In genomic region chr10:104268691-104269645, GRCh38 we compare ENCODE assay signal across 8 cellular contexts. TPM values are rescaled to one million over a fixed set of nuclear protein-coding genes. Genes with fewer than 3 reads are reported as not detected.
DNase-seq lines count a peak whose midpoint lies in the region; ATAC-seq and TF ChIP-seq lines count a peak whose summit lies in the region.

GSTO2 (plus strand) TSS chr10:104269184; CDS start chr10:104274916, 5,732 bp downstream.

- peaks cover 0 to 32% (median 8%) of the 10 kb centered on the region in 4 donors for H3K4me1 ChIP-seq in right lobe of liver

- H3K4me3 ChIP-seq in dorsolateral prefrontal cortex (peak within 1 kb of the TSS; percentile 69 to 99 (median 90)), right lobe of liver (peak within 1 kb of the TSS; percentile 55 to 73 (median 55))

- CTCF ChIA-PET in activated CD4-positive, alpha-beta memory T cell treated with anti-CD3 and anti-CD28 coated beads for 36 hours (lab: Charles Lee): interaction anchor here (0.8 to 3.7 kb wide), 4 partner anchors 23 to 148 kb away, joined by 3 to 19 read pairs (median 4); no protein-coding TSS in a partner anchor

- H3K27ac ChIP-seq in dorsolateral prefrontal cortex (peak within 1 kb of the TSS in 57 of 59 donors; percentile 27 to 94 (median 77)), right lobe of liver (peak within 1 kb of the TSS; percentile 50 to 75 (median 61))

- H3K4me1 Mint-ChIP-seq in activated CD4-positive, alpha-beta memory T cell treated with anti-CD3 and anti-CD28 coated beads for 36 hours (ENCODE audit: low read depth): peaks cover 40% of the 10 kb centered on the region

- H3K36me3 ChIP-seq in right lobe of liver: peaks cover 0 to 38% (median 21%) of the 10 kb centered on the region in 4 donors

- intact Hi-C loops in activated CD4-positive, alpha-beta memory T cell treated with anti-CD3 and anti-CD28 coated beads for 36 hours (cut with micrococcal nuclease): loop anchor here (1.0 to 2.0 kb wide), 11 partner anchors 9 to 374 kb away; partner anchors contain the start of genes CFAP43, CFAP58, ITPRIP and SLK
- intact Hi-C loops in dorsolateral prefrontal cortex (cut with DNase I): no loop called here
- intact Hi-C loops in right lobe of liver (cut with DNase I): no loop called here

- peak within 1 kb of the TSS; percentile 78 for H3K4me3 Mint-ChIP-seq in activated CD4-positive, alpha-beta memory T cell treated with anti-CD3 and anti-CD28 coated beads for 36 hours

- ATAC-seq in GM19324 (IDR thresholded peaks at IDR 0.05; ENCODE audit: low FRiP score, unreplicated experiment): peak; percentile 99
- peak; percentile 99 for ATAC-seq in HG03460 (IDR thresholded peaks at IDR 0.05; ENCODE audit: unreplicated experiment)
- ATAC-seq in right lobe of liver: peak; percentile 93 to 99 (median 97)

- peaks cover 38% of the 10 kb centered on the region for H3K36me3 Mint-ChIP-seq in activated CD4-positive, alpha-beta memory T cell treated with anti-CD3 and anti-CD28 coated beads for 36 hours

- H3K9me3 ChIP-seq in right lobe of liver: no peaks in the 10 kb centered on the region

- POLR2A ChIA-PET in activated CD4-positive, alpha-beta memory T cell treated with anti-CD3 and anti-CD28 coated beads for 36 hours (lab: Charles Lee): interaction anchor here (1.0 to 5.5 kb wide), 13 partner anchors 8 to 148 kb away, joined by 3 to 71 read pairs (median 4); partner anchors contain the start of genes CFAP58, GSTO1, ITPRIP and SFR1

- H3K27me3 Mint-ChIP-seq in activated CD4-positive, alpha-beta memory T cell treated with anti-CD3 and anti-CD28 coated beads for 36 hours: peaks cover under 1% of the 10 kb centered on the region

- peak in 26 of 56 donors; percentile 10 to 54 (median 27) for TF ChIP-seq CTCF in dorsolateral prefrontal cortex (IDR thresholded peaks at IDR 0.05 in 54 of 56, conservative IDR thresholded peaks at IDR 0.05 in 2 of 56; ENCODE audit: low read depth in 1 of 56, partially characterized antibody in 56 of 56)
- TF ChIP-seq CTCF in right lobe of liver (IDR thresholded peaks at IDR 0.05): no peak

- H3K9me3 Mint-ChIP-seq in activated CD4-positive, alpha-beta memory T cell treated with anti-CD3 and anti-CD28 coated beads for 36 hours: no peaks in the 10 kb centered on the region

- peak; percentile 99 for DNase-seq in Ammon's horn (ENCODE audit: low spot score)
- DNase-seq in NCI-H69 (lab: John Stamatoyannopoulos, UW): peak; percentile 97
- DNase-seq in activated CD4-positive, alpha-beta memory T cell treated with anti-CD3 and anti-CD28 coated beads for 36 hours: peak; percentile 99
- DNase-seq in dorsolateral prefrontal cortex: peak; percentile 99 to 100 (median 100)
- DNase-seq in right lobe of liver: peak; percentile 94 to 99 (median 97)
- DNase-seq in stimulated activated CD4-positive, alpha-beta T cell treated with anti-CD3 and anti-CD28 coated beads, Interleukin-4, amount 100 ng/mL, for 24 hours: peak; percentile 99

- H3K27me3 ChIP-seq in dorsolateral prefrontal cortex: no peaks in the 10 kb centered on the region
- H3K27me3 ChIP-seq in right lobe of liver: no peaks in the 10 kb centered on the region

- WGBS in right lobe of liver (ENCODE audit: insufficient coverage, low coverage, low lambda C conversion rate, missing lambda C conversion rate): 17% methylated on average over 28 of the region's 60 CpGs

- H3K27ac Mint-ChIP-seq in activated CD4-positive, alpha-beta memory T cell treated with anti-CD3 and anti-CD28 coated beads for 36 hours: peak within 1 kb of the TSS; percentile 95

- peak; percentile 79 for TF ChIP-seq POLR2A in right lobe of liver (IDR thresholded peaks at IDR 0.05)

RNA-seq across cellular contexts. Expression of gene GSTO2, which starts in this region (rescaled TPM):
- 1 to 10 TPM; 2.3 to 2.6 TPM for total RNA-seq in activated CD4-positive, alpha-beta memory T cell treated with anti-CD3 and anti-CD28 coated beads for 36 hours
- total RNA-seq in dorsolateral prefrontal cortex (10 to 100 TPM in 109 of 120 experiments, 1 to 10 TPM in 11; 7.2 to 31.4 (median 14.2) TPM), right lobe of liver (1 to 10 TPM; 1.4 to 5.3 (median 2.8) TPM)

Comparison
In these comparisons a context has a peak if more than half of its experiments do, and no peak if none do; other contexts are left out.
1. Peak in every context shown above with its lines: DNase-seq, ATAC-seq, H3K4me3 ChIP-seq and H3K27ac ChIP-seq.